8 cellular contexts compared by ENCODE assay signal in the genomic region with DNA sequence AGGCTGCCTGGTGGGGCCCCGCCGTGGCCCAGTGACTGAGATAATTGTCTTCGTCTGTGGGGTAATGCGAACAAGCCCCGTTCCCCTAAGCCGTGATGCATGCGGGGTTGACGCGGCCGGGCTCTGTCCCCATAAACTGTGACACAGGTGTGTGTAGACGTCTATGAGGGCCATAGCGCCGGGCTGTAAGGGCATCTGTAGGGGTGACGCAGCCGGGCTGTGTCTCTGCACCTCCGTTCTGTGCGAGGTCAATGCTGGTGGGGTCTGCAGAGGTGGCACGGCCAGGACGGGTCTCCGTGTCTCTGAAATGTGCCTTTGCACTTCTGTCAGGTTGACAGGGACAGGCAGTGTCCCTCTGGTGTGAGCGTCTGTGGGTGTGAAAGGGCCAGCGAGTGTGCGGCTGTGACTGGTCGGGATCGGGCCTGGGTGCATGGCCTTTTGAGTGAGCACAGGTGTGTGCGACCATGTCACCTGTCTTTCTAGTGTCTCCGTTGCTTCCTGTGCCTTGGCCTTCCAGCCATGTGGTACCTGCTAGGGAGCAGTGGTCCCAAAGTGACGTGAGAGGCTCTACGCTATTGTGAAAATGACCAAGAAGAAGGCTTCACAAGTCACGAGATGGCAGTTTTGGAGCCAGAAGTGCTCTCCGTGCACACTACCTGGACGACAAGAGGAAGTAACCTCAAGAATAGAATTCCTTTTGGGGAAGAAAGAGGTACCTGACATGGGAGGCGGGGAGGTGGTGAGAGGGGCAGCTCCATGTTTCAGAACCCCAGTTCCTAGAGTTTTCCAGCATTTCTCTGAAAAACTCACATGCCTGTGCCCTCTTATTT. TPM values are rescaled to one million over a fixed set of nuclear protein-coding genes. Genes with fewer than 3 reads are reported as not detected.
A peak's percentile ranks its signal among the peaks of the same experiment; 100 is the strongest.
DNase-seq lines count a peak whose midpoint lies in the region; ATAC-seq, FAIRE-seq and TF ChIP-seq lines count a peak whose summit lies in the region.

No MANE protein-coding gene starts in this region.

- DNase-seq in ELF-1 (ENCODE audit: low read depth, low spot score): peak; percentile 23
- DNase-seq in RWPE1 (ENCODE audit: low spot score): no peak
- no peak for DNase-seq in progenitor cell of endocrine pancreas (ENCODE audit: low spot score, unreplicated experiment)
- no peak for DNase-seq in GM12892 (ENCODE audit: insufficient read length)
- DNase-seq in NAMALWA (ENCODE audit: low spot score): no peak
- DNase-seq in NCI-H82 (lab: John Stamatoyannopoulos, UW): no peak

- POLR2A ChIA-PET in RWPE1 (lab: Yijun Ruan, JAX; ENCODE audit: low non-redundant PET): interaction anchor here (0.8 kb wide), 1 partner anchor 12 kb away, joined by 3 read pairs; no protein-coding TSS in a partner anchor

- H3K9me3 Mint-ChIP-seq in progenitor cell of endocrine pancreas (ENCODE audit: low read depth): peaks cover 10% of the 10 kb centered on the region

- CTCF ChIA-PET in RWPE1 (lab: Yijun Ruan, JAX): interaction anchor here (0.5 kb wide), 1 partner anchor 22 kb away, joined by 4 read pairs; no protein-coding TSS in a partner anchor

- peak overlapping the region; percentile 99 for H3K4me3 Mint-ChIP-seq in progenitor cell of endocrine pancreas (ENCODE audit: low read depth)

- H3K27ac Mint-ChIP-seq in progenitor cell of endocrine pancreas: peak overlapping the region; percentile 49

- peaks cover 11% of the 10 kb centered on the region for H3K4me1 Mint-ChIP-seq in progenitor cell of endocrine pancreas (ENCODE audit: low read depth)

- peak overlapping the region; percentile 88 for H3K27ac ChIP-seq in RWPE1

- H3K27me3 Mint-ChIP-seq in progenitor cell of endocrine pancreas: no peaks in the 10 kb centered on the region

- TF ChIP-seq CTCF in RWPE1 (conservative IDR thresholded peaks at IDR 0.05; ENCODE audit: low read depth) (no peak), progenitor cell of endocrine pancreas (IDR thresholded peaks at IDR 0.05; ENCODE audit: unreplicated experiment) (no peak)

- no peak for TF ChIP-seq POLR2A in GM12892 (IDR thresholded peaks at IDR 0.05; ENCODE audit: low read depth, low read length)

- peak; percentile 13 for ATAC-seq in esophagus mucosa
- ATAC-seq in GM18519 (IDR thresholded peaks at IDR 0.05; ENCODE audit: low FRiP score, unreplicated experiment): no peak

- no peak for FAIRE-seq in GM12892 (lab: Jason Lieb, UNC)

- H3K36me3 Mint-ChIP-seq in progenitor cell of endocrine pancreas (ENCODE audit: insufficient read depth): peaks cover 23% of the 10 kb centered on the region

RNA-seq across cellular contexts. Expression of gene ZNF331, which starts 16.4 kb away (rescaled TPM):
- total RNA-seq in esophagus mucosa (4.6 TPM), progenitor cell of endocrine pancreas (29.0 and 29.9 TPM in 2 replicates)
- polyA plus RNA-seq in GM12892 (2012; ENCODE audit: missing spikeins): 8.7 TPM

RNA-seq across cellular contexts. Expression of gene ZNF813, which starts 54.1 kb away (rescaled TPM):
- 1.9 TPM for total RNA-seq in esophagus mucosa
- total RNA-seq in progenitor cell of endocrine pancreas: 16.0 and 16.6 TPM in 2 replicates
- polyA plus RNA-seq in GM12892 (2012; ENCODE audit: missing spikeins): 1.5 TPM
